In the genomic region with DNA sequence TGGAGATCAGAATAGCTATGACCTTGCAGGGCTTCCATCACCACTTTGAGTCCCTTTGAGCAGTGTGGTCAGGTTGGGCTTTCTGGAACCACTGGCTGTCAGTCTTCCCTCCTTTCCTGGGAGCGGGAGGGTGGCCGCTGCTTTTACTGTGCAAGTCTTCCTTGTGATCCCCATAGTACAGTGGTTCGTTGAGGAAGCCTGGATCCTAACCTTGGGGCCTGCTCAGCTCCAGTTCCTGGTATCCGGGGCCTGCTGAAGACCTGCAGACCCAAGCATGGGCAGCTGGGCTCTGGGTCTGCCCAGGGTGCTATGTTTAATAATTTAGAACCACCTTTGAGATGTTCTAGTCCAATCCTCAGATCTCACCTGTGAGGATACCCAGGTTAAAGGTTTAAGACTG, we compare ENCODE assay signal across 19 cellular contexts.
DNase-seq lines count a peak whose midpoint lies in the region; ATAC-seq, FAIRE-seq and TF ChIP-seq lines count a peak whose summit lies in the region.
"Had no signal": no experiment of that assay in that cellular context is flagged by ENCODE, and none has a peak within 500 bp of the region (broad histone marks: within the 10 kb centered on the region; RNA-seq: fewer than 3 reads in every experiment).

No MANE protein-coding gene starts in this region.

- no peak for ATAC-seq in heart left ventricle
- ATAC-seq in HepG2 = no peak

- BruUV-seq in HepG2 (replicated peaks; lab: Mats Ljungman, UMichigan) = no TSS peak

- H3K9me3 ChIP-seq in heart left ventricle = no peaks in the 10 kb centered on the region
- H3K9me3 ChIP-seq in endodermal cell (ENCODE audit: control insufficient read depth, low read length) = no peaks in the 10 kb centered on the region
- H3K9me3 ChIP-seq in sigmoid colon = no peaks in the 10 kb centered on the region
- H3K9me3 ChIP-seq in vagina = no peaks in the 10 kb centered on the region
- H3K9me3 ChIP-seq in uterus = no peaks in the 10 kb centered on the region
- no peaks in the 10 kb centered on the region for H3K9me3 ChIP-seq in HepG2 (ENCODE audit: low read length)

- TF ChIP-seq RAD21 in HepG2 (CRISPR knock-in tag; IDR thresholded peaks at IDR 0.05) = no peak

- intact Hi-C loops in cardiac septum (cut with DNase I) = no loop called here
- intact Hi-C loops in heart left ventricle (cut with DNase I) = no loop called here
- intact Hi-C loops in sigmoid colon (cut with DNase I) = no loop called here
- intact Hi-C loops in vagina (cut with DNase I) = no loop called here
- intact Hi-C loops in uterus (cut with DNase I; ENCODE audit: low total_unique reads) = no loop called here
- intact Hi-C loops in HepG2 (cut with micrococcal nuclease; ENCODE audit: unreplicated experiment) = no loop called here

- TF ChIP-seq CTCF in heart left ventricle (IDR thresholded peaks at IDR 0.05) = no peak
- no peak for TF ChIP-seq CTCF in endodermal cell (conservative IDR thresholded peaks at IDR 0.05)
- no peak for TF ChIP-seq CTCF in sigmoid colon (IDR thresholded peaks at IDR 0.05)
- no peak for TF ChIP-seq CTCF in vagina (IDR thresholded peaks at IDR 0.05)
- no peak for TF ChIP-seq CTCF in uterus (IDR thresholded peaks at IDR 0.05)
- TF ChIP-seq CTCF in HepG2 (CRISPR knock-in tag; IDR thresholded peaks at IDR 0.05) = no peak

- POLR2A ChIA-PET in HepG2 (lab: Yijun Ruan, JAX) = no interaction called here

- no peak for TF ChIP-seq EP300 in sigmoid colon (IDR thresholded peaks at IDR 0.05)
- TF ChIP-seq EP300 in HepG2 (IDR thresholded peaks at IDR 0.05; ENCODE audit: low read depth in 2 of 2, low read length in 2 of 2) = no peak
- no peak for TF ChIP-seq EP300 in HepG2 (CRISPR knock-in tag; IDR thresholded peaks at IDR 0.05; ENCODE audit: borderline replicate concordance)

- no peaks in the 10 kb centered on the region for H3K9me3 Mint-ChIP-seq in endodermal cell
- H3K9me3 Mint-ChIP-seq: CD4-positive, alpha-beta memory T cell; H9 had no signal

- H3K27ac ChIP-seq in heart left ventricle = no peak overlapping the region
- no peak overlapping the region for H3K27ac ChIP-seq in endodermal cell (ENCODE audit: low read depth, low read length)
- H3K27ac ChIP-seq in sigmoid colon = no peak overlapping the region
- H3K27ac ChIP-seq in vagina = no peak overlapping the region
- H3K27ac ChIP-seq in uterus = no peak overlapping the region
- H3K27ac ChIP-seq in HepG2 (ENCODE audit: extremely low read length, insufficient read depth, low read length) = no peak overlapping the region
- H3K27ac ChIP-seq: C4-2B had no signal

- H3K4me1 Mint-ChIP-seq in endodermal cell = peaks cover 11% of the 10 kb centered on the region
- H3K4me1 Mint-ChIP-seq: CD4-positive, alpha-beta memory T cell had no signal

- DNase-seq in cardiac septum (ENCODE audit: low spot score) = peak; percentile 43
- no peak for DNase-seq in heart left ventricle
- peak; percentile 10 for DNase-seq in endodermal cell
- peak; percentile 48 for DNase-seq in sigmoid colon
- peak; percentile 61 to 67 for DNase-seq in vagina (ENCODE audit: extremely low spot score in 2 of 2)
- no peak for DNase-seq in uterus
- DNase-seq in middle frontal gyrus (ENCODE audit: extremely low spot score, low spot score) = no peak
- no peak for DNase-seq in HepG2 (ENCODE audit: low spot score)
- DNase-seq: ACHN; CD4-positive, alpha-beta memory T cell; DMS153; DMS79; GDM1; H9 had no signal

- no peaks in the 10 kb centered on the region for H4K20me1 ChIP-seq in HepG2 (ENCODE audit: insufficient read depth, low read length)

- H3K36me3 Mint-ChIP-seq in endodermal cell (ENCODE audit: low read depth) = no peaks in the 10 kb centered on the region
- H3K36me3 Mint-ChIP-seq: CD4-positive, alpha-beta memory T cell had no signal

- H3K4me1 ChIP-seq in heart left ventricle = peaks cover 0 to 9% (median 0%) of the 10 kb centered on the region in 12 donors
- H3K4me1 ChIP-seq in endodermal cell (ENCODE audit: control insufficient read depth, insufficient read depth, low read length) = no peaks in the 10 kb centered on the region
- peaks cover 0 to 8% (median 0%) of the 10 kb centered on the region in 4 donors for H3K4me1 ChIP-seq in sigmoid colon
- H3K4me1 ChIP-seq in vagina = peaks cover 14% of the 10 kb centered on the region
- no peaks in the 10 kb centered on the region for H3K4me1 ChIP-seq in uterus
- no peaks in the 10 kb centered on the region for H3K4me1 ChIP-seq in HepG2 (ENCODE audit: insufficient read depth, low read length)

- no peak overlapping the region for H2AFZ ChIP-seq in HepG2 (ENCODE audit: low read length)

- no peak overlapping the region for H3K27ac Mint-ChIP-seq in endodermal cell
- H3K27ac Mint-ChIP-seq: CD4-positive, alpha-beta memory T cell; H9 had no signal

- 77 to 89% (median 82%) methylated on average over 2 to 4 of the region's 4 CpGs for WGBS in heart left ventricle, 4 donors
- WGBS in endodermal cell (ENCODE audit: insufficient coverage in 1 of 2, insufficient read length in 1 of 2), 2 experiments = 95 to 100% methylated on average over 4 of the region's 4 CpGs
- WGBS in sigmoid colon, 2 donors = 78 to 87% methylated on average over 4 of the region's 4 CpGs
- 8% methylated on average over 4 of the region's 4 CpGs for WGBS in HepG2 (ENCODE audit: low lambda C conversion rate)

- in situ Hi-C loops in HepG2 (cut with HindIII; ENCODE audit: extremely low pct_ligation_motif_present, low pct_unique_long_range_greater_than_20kb) = loop anchor here (10.0 kb wide), 2 partner anchors 625 to 855 kb away; no protein-coding TSS in a partner anchor

- H3K27me3 ChIP-seq in heart left ventricle (peaks cover 0 to 7% (median 0%) of the 10 kb centered on the region in 9 donors), endodermal cell (ENCODE audit: control insufficient read depth, insufficient read depth, low read length, poor library complexity, severe bottlenecking) (no peaks in the 10 kb centered on the region), sigmoid colon (peaks cover 0 to 4% (median 0%) of the 10 kb centered on the region in 3 donors), vagina (no peaks in the 10 kb centered on the region), uterus (no peaks in the 10 kb centered on the region), HepG2 (ENCODE audit: control insufficient read depth in 1 of 2, insufficient read depth in 2 of 2, low read length in 2 of 2) (peaks cover 0 to 27% of the 10 kb centered on the region in 2 experiments; a peak in 2 of 5 replicates)

- FAIRE-seq in HepG2 (lab: Jason Lieb, UNC) = no peak
- FAIRE-seq: A204.1, GM12892, GM19239, H1 had no signal

- peaks cover 17% of the 10 kb centered on the region for H3K27me3 Mint-ChIP-seq in endodermal cell (ENCODE audit: insufficient read depth)
- H3K27me3 Mint-ChIP-seq: CD4-positive, alpha-beta memory T cell had no signal

- H3K4me3 ChIP-seq in heart left ventricle = no peak overlapping the region
- H3K4me3 ChIP-seq in endodermal cell (ENCODE audit: low read length) = no peak overlapping the region
- no peak overlapping the region for H3K4me3 ChIP-seq in sigmoid colon
- no peak overlapping the region for H3K4me3 ChIP-seq in vagina
- H3K4me3 ChIP-seq in uterus = no peak overlapping the region
- H3K4me3 ChIP-seq in HepG2 (replicated peaks in 1 of 3; ENCODE audit: insufficient read depth in 1 of 3, low read depth in 2 of 3, low read length in 3 of 3) = no peak overlapping the region

- H3K4me3 Mint-ChIP-seq in endodermal cell = no peak overlapping the region
- H3K4me3 Mint-ChIP-seq: CD4-positive, alpha-beta memory T cell; H9 had no signal

- H3K9ac ChIP-seq in endodermal cell (ENCODE audit: extremely low read depth, low read length, poor library complexity, severe bottlenecking) (no peak overlapping the region), HepG2 (ENCODE audit: insufficient read depth, low read depth, low read length) (no peak overlapping the region)

- CTCF ChIA-PET in HepG2 (lab: Yijun Ruan, JAX; ENCODE audit: low intra/inter-chr PET ratio, low total read pairs) = no interaction called here

- no peak overlapping the region for H3K4me2 ChIP-seq in HepG2 (ENCODE audit: low read depth, low read length)

- H3K36me3 ChIP-seq in heart left ventricle = no peaks in the 10 kb centered on the region
- H3K36me3 ChIP-seq in endodermal cell (ENCODE audit: control insufficient read depth, insufficient read depth, low read length) = no peaks in the 10 kb centered on the region
- no peaks in the 10 kb centered on the region for H3K36me3 ChIP-seq in sigmoid colon
- H3K36me3 ChIP-seq in vagina = no peaks in the 10 kb centered on the region
- no peaks in the 10 kb centered on the region for H3K36me3 ChIP-seq in uterus
- H3K36me3 ChIP-seq in HepG2 (replicated peaks in 1 of 2; ENCODE audit: control insufficient read depth in 1 of 2, insufficient read depth in 2 of 2, low read length in 2 of 2) = no peaks in the 10 kb centered on the region; a peak in 1 of 5 replicates

- H3K79me2 ChIP-seq in HepG2 (ENCODE audit: insufficient read depth, low read length) = no peaks in the 10 kb centered on the region

- TF ChIP-seq POLR2A in heart left ventricle (IDR thresholded peaks at IDR 0.05) (no peak), sigmoid colon (IDR thresholded peaks at IDR 0.05) (no peak), vagina (IDR thresholded peaks at IDR 0.05) (no peak), uterus (IDR thresholded peaks at IDR 0.05) (no peak), HepG2 (IDR thresholded peaks at IDR 0.05; ENCODE audit: insufficient read depth in 1 of 2, low read depth in 2 of 2, low read length in 2 of 2) (no peak)

TF ChIP-seq in HepG2, 621 proteins besides CTCF, POLR2A, EP300 and RAD21:
- TF ChIP-seq ZNF567 (CRISPR knock-in tag; IDR thresholded peaks at IDR 0.05; ENCODE audit: borderline replicate concordance) = no peak
- TF ChIP-seq NFRKB (IDR thresholded peaks at IDR 0.05) = no peak
- no peak for TF ChIP-seq ZNF446 (CRISPR knock-in tag; IDR thresholded peaks at IDR 0.05)
- TF ChIP-seq HOXA5 (CRISPR knock-in tag; IDR thresholded peaks at IDR 0.05) = no peak
TF ChIP-seq in HepG2: peak in this region for 0.

Comparison
In these comparisons a context has a peak if more than half of its experiments do, and no peak if none do; other contexts are left out.
1. DNase-seq: peak in cardiac septum (single experiment), endodermal cell (single experiment), sigmoid colon (single experiment) and vagina (2 of 2); none in heart left ventricle (0 of 5), uterus (0 of 2), middle frontal gyrus (single experiment) and HepG2 (single experiment).